Comparison of ENCODE assay signal across 8 cellular contexts in the genomic region with DNA sequence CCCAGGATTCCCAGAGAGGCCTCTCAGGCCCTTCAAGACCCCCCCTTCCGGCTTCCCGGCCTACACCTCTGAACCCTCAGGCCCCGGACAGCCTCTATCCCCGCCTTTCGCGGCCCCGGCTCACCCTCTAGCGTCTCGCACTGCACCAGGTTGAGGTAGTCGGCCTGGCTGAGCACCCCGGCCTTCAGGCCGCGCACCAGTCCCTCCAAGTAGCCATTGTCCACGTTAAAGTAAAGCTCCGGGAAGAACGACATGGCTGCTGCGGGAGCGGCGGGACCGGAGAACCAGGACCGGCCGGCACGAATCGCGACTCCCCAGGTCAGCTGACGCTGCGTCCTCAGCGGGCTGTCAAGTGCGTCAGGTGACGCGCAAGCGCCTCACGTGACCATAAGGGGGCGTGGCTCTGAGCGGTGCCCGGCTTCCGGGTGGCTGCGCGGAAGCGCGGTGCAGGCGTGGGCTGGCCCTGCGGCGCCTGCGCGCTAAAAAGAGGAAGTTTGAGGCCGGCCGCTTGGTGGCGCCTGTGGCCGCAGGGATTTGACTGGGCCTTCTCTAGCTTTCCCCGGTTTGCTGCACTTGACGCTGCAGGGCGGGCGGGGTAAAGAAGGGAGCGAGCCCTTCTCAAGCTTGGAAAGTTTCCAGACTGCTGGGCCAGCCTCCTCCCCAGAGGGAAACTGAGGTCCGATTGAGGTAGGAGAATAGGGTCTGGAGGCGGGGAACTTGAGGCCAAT. TPM values are rescaled to one million over a fixed set of nuclear protein-coding genes. Genes with fewer than 3 reads are reported as not detected.
DNase-seq lines count a peak whose midpoint lies in the region; FAIRE-seq and TF ChIP-seq lines count a peak whose summit lies in the region.

A gene (minus strand): TSS at position 325 of the 728 bp plus-strand sequence. CDS start 71 bp downstream, at position 254.

- peaks cover 42% of the 10 kb centered on the region for H3K4me1 Mint-ChIP-seq in activated naive CD4-positive, alpha-beta T cell treated with anti-CD3 and anti-CD28 coated beads for 36 hours (ENCODE audit: low read depth)

- CTCF ChIA-PET in activated naive CD4-positive, alpha-beta T cell treated with anti-CD3 and anti-CD28 coated beads for 36 hours (lab: Charles Lee), result interaction anchor here (0.5 to 3.4 kb wide), 23 partner anchors 10 to 463 kb away, joined by 3 to 69 read pairs (median 4); no protein-coding TSS in a partner anchor

- H3K27me3 ChIP-seq in neutrophil, result no peaks in the 10 kb centered on the region

- FAIRE-seq in frontal cortex (lab: Jason Lieb, UNC), result no peak

- peaks cover 73 to 75% of the 10 kb centered on the region in 2 experiments for H3K4me1 ChIP-seq in neutrophil (ENCODE audit: control insufficient read depth in 1 of 2, insufficient read depth in 1 of 2, low read depth in 1 of 2, low read length in 1 of 2)

- peak within 1 kb of the TSS; percentile 96 for H3K4me3 ChIP-seq in HFF-Myc (replicated peaks; ENCODE audit: low read depth, low read length)
- H3K4me3 ChIP-seq in neutrophil (ENCODE audit: low read depth in 1 of 2, low read length in 1 of 2), result peak within 1 kb of the TSS; percentile 98

- peak within 1 kb of the TSS; percentile 100 for H3K4me3 Mint-ChIP-seq in activated naive CD4-positive, alpha-beta T cell treated with anti-CD3 and anti-CD28 coated beads for 36 hours

- DNase-seq in GM04504 (ENCODE audit: low read depth) (peak; percentile 96), HFF-Myc (ENCODE audit: extremely low read depth, low read depth) (peak; percentile 89), MV-4-11 (lab: John Stamatoyannopoulos, UW) (peak; percentile 98), SK-MEL-5 (ENCODE audit: low read depth, low spot score) (peak; percentile 95), frontal cortex (ENCODE audit: low spot score in 2 of 2) (peak; percentile 89 to 97), substantia nigra (lab: John Stamatoyannopoulos, UW) (peak; percentile 85 to 99 (median 96))
- peak; percentile 99 for DNase-seq in activated naive CD4-positive, alpha-beta T cell treated with anti-CD3 and anti-CD28 coated beads for 36 hours

- H3K36me3 ChIP-seq in neutrophil, result peaks cover 25% of the 10 kb centered on the region

- in situ Hi-C loops in SK-MEL-5 (cut with HindIII; ENCODE audit: low pct_unique_long_range_greater_than_20kb, low sequenced_read_pairs), result no loop called here

- H3K27ac Mint-ChIP-seq in activated naive CD4-positive, alpha-beta T cell treated with anti-CD3 and anti-CD28 coated beads for 36 hours, result peak within 1 kb of the TSS; percentile 99

- TF ChIP-seq CTCF in HFF-Myc (IDR thresholded peaks at IDR 0.05; ENCODE audit: low read depth, low read length, missing control alignments), result peak; percentile 88
- peak; percentile 93 for TF ChIP-seq CTCF in neutrophil (IDR thresholded peaks at IDR 0.05)

- H3K27ac ChIP-seq in neutrophil, result peak within 1 kb of the TSS; percentile 99
- H3K27ac ChIP-seq in substantia nigra (ENCODE audit: low read depth, low read length, poor library complexity, severe bottlenecking), result peak within 1 kb of the TSS; percentile 96

- H3K9me3 ChIP-seq in neutrophil, result no peaks in the 10 kb centered on the region

- intact Hi-C loops in activated naive CD4-positive, alpha-beta T cell treated with anti-CD3 and anti-CD28 coated beads for 36 hours (cut with micrococcal nuclease), result loop anchor here (1.0 kb wide), 13 partner anchors 13 to 487 kb away; a partner anchor contains a TSS

- H3K9me3 Mint-ChIP-seq in activated naive CD4-positive, alpha-beta T cell treated with anti-CD3 and anti-CD28 coated beads for 36 hours, result no peaks in the 10 kb centered on the region

- H3K36me3 Mint-ChIP-seq in activated naive CD4-positive, alpha-beta T cell treated with anti-CD3 and anti-CD28 coated beads for 36 hours (ENCODE audit: low read depth), result peaks cover 9% of the 10 kb centered on the region

- H3K27me3 Mint-ChIP-seq in activated naive CD4-positive, alpha-beta T cell treated with anti-CD3 and anti-CD28 coated beads for 36 hours (ENCODE audit: low read depth), result no peaks in the 10 kb centered on the region

RNA-seq across cellular contexts. Expression of the gene that starts here (rescaled TPM):
- 145 and 151 TPM in 2 replicates for total RNA-seq in SK-MEL-5 (2014; rRNA removed; shearing (Covaris generic))
- polyA plus RNA-seq in SK-MEL-5 (2015; cell fraction: cytosol; rRNA removed), result 147 and 153 TPM in 2 replicates
- polyA plus RNA-seq in SK-MEL-5 (2015; cell fraction: nucleus; rRNA removed), result 61.5 and 79.6 TPM in 2 replicates
- total RNA-seq in activated naive CD4-positive, alpha-beta T cell treated with anti-CD3 and anti-CD28 coated beads for 36 hours, result 10 to 100 TPM; 11.9 to 15.3 TPM
- total RNA-seq in frontal cortex, result 78.7 TPM

Comparison
In these comparisons a context has a peak if more than half of its experiments do, and no peak if none do; other contexts are left out.
1. Peak in every context shown above with its lines: DNase-seq, H3K4me3 ChIP-seq and H3K27ac ChIP-seq.